In the genomic region with DNA sequence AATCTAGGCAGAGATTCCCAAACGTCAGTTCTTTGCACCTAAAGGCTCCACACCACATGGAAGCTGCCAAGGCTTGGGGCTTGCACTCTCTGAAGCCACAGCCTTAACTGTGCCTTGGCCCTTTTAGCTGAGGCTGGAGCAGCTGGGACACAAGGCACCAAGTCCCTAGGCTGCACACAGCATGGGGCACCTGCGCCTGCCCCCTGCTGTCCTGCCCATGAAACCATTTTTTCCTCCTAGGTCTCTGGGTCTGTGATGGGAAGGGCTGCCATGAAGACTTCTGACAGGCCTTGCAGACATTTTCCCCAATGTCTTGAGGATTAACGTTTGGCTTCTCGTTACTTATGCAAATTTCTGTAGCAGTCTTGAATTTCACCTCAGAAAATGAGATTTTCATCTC, we compare ENCODE assay signal across 28 cellular contexts.
"Had no signal": no experiment of that assay in that cellular context is flagged by ENCODE, and none has a peak within 500 bp of the region (broad histone marks: within the 10 kb centered on the region; RNA-seq: fewer than 3 reads in every experiment).

No MANE protein-coding gene starts in this region.

- H3K27ac ChIP-seq: hepatocyte, left ventricle myocardium inferior, neural progenitor cell, neutrophil, parathyroid adenoma, psoas muscle, right atrium auricular region, skin epidermis, suprapubic skin, thoracic aorta, tibial artery, upper lobe of right lung had no signal

- H3K36me3 ChIP-seq: left ventricle myocardium inferior, neural progenitor cell, neutrophil, right atrium auricular region, suprapubic skin, thoracic aorta, tibial artery, upper lobe of right lung had no signal

- FAIRE-seq: urothelium cell line had no signal

- H3K27me3 ChIP-seq: hepatocyte, neural progenitor cell, neutrophil, right atrium auricular region, suprapubic skin, tibial artery, upper lobe of right lung had no signal

- H3K9me3 ChIP-seq: left ventricle myocardium inferior, neutrophil, psoas muscle, right atrium auricular region, suprapubic skin, thoracic aorta, tibial artery, upper lobe of right lung had no signal

- H3K9ac ChIP-seq: neural progenitor cell, parathyroid adenoma had no signal

- H3K79me2 ChIP-seq: hepatocyte, parathyroid adenoma had no signal

- H3K4me1 ChIP-seq: left ventricle myocardium inferior, parathyroid adenoma, psoas muscle had no signal

- DNase-seq: islet precursor cell; left ventricle myocardium inferior; mesendoderm; naive B cell; natural killer cell; nephron progenitor cell; occipital lobe; psoas muscle; stimulated activated CD4-positive, alpha-beta T cell treated with anti-CD3 and anti-CD28 coated beads, Interleukin-12 subunit alpha, Interleukin-12 subunit beta, amount 100 ng/mL, for 4 hours; stimulated activated CD4-positive, alpha-beta T cell treated with anti-CD3 and anti-CD28 coated beads, Interleukin-15, amount 100 ng/mL, for 24 hours; stimulated activated CD4-positive, alpha-beta T cell treated with anti-CD3 and anti-CD28 coated beads, Interleukin-2, amount 100 ng/mL, for 24 hours; stimulated activated CD4-positive, alpha-beta T cell treated with anti-CD3 and anti-CD28 coated beads, Interleukin-4, amount 100 ng/mL, for 1 hour; stimulated activated naive CD4-positive, alpha-beta T cell; tibial artery; trophoblast cell; upper lobe of right lung had no signal

- H3K4me3 ChIP-seq: hepatocyte, left ventricle myocardium inferior, lung, neural progenitor cell, psoas muscle, right atrium auricular region, skin epidermis, suprapubic skin, thoracic aorta, tibial artery, upper lobe of right lung had no signal

- ATAC-seq: natural killer cell; psoas muscle; sciatic nerve; stimulated activated effector memory CD8-positive, alpha-beta T cell treated with anti-CD3 and anti-CD28 coated beads, Interleukin-12 subunit alpha, Interleukin-12 subunit beta, amount 100 ng/mL, for 72 hours; upper lobe of right lung had no signal

- H2AFZ ChIP-seq: hepatocyte, neural progenitor cell, parathyroid adenoma had no signal

- H3K4me2 ChIP-seq: hepatocyte, neural progenitor cell had no signal
